In genomic region chr6:156250593-156250992, GRCh38 we compare ENCODE assay signal across 14 cellular contexts.
A peak's percentile ranks its signal among the peaks of the same experiment; 100 is the strongest.
DNase-seq lines count a peak whose midpoint lies in the region; ATAC-seq and FAIRE-seq lines count a peak whose summit lies in the region.
"Had no signal": no experiment of that assay in that cellular context is flagged by ENCODE, and none has a peak within 500 bp of the region (broad histone marks: within the 10 kb centered on the region; RNA-seq: fewer than 3 reads in every experiment).

No MANE protein-coding gene starts in this region.

- no peak for ATAC-seq in HG02798 (IDR thresholded peaks at IDR 0.05; ENCODE audit: poor library complexity, unreplicated experiment)
- no peak for ATAC-seq in GM19328 (IDR thresholded peaks at IDR 0.05; ENCODE audit: unreplicated experiment)
- ATAC-seq: heart right ventricle had no signal

- H3K27ac ChIP-seq in small intestine (ENCODE audit: low read depth in 1 of 2, low read length in 1 of 2), result no peak overlapping the region
- H3K27ac ChIP-seq: heart right ventricle had no signal

- H3K9me3 ChIP-seq in small intestine (ENCODE audit: control insufficient read depth, low read depth), result no peaks in the 10 kb centered on the region
- H3K9me3 ChIP-seq: heart right ventricle had no signal

- no peaks in the 10 kb centered on the region for H3K27me3 ChIP-seq in small intestine (ENCODE audit: control insufficient read depth in 2 of 2, insufficient read depth in 2 of 2, low read length in 2 of 2)
- H3K27me3 ChIP-seq: heart right ventricle had no signal

- no peaks in the 10 kb centered on the region for H3K36me3 ChIP-seq in small intestine (ENCODE audit: control insufficient read depth in 2 of 2, insufficient read depth in 2 of 2, low read length in 2 of 2)
- H3K36me3 ChIP-seq: heart right ventricle had no signal

- no peak for FAIRE-seq in small intestine (lab: Jason Lieb, UNC)

- no peaks in the 10 kb centered on the region for H3K4me1 ChIP-seq in small intestine (ENCODE audit: control insufficient read depth in 2 of 2, insufficient read depth in 1 of 2, low read depth in 1 of 2, low read length in 1 of 2)
- H3K4me1 ChIP-seq: heart right ventricle had no signal

- DNase-seq in EL (peak; percentile 36), HS-5 (ENCODE audit: low read depth) (peak; percentile 5), small intestine (no peak)
- DNase-seq in activated naive CD4-positive, alpha-beta T cell treated with anti-CD3 and anti-CD28 coated beads, Interleukin-2, amount 50 U/mL, for 16 hours, result peak; percentile 48
- DNase-seq in stimulated activated CD4-positive, alpha-beta T cell treated with anti-CD3 and anti-CD28 coated beads, Interleukin-4, amount 100 ng/mL, for 24 hours, result peak; percentile 55
- DNase-seq: GF-D8, heart right ventricle, islet precursor cell, mesendoderm, NCI-H1105, Right ventricle myocardium superior, substantia nigra had no signal

- WGBS in small intestine, 3 donors, result 68 to 84% (median 73%) methylated on average over 5 of the region's 5 CpGs

- H3K4me3 ChIP-seq in small intestine (ENCODE audit: low read depth in 1 of 2, low read length in 2 of 2), result no peak overlapping the region
- H3K4me3 ChIP-seq: heart right ventricle had no signal
